Comparison of ENCODE assay signal across 1 cellular context in genomic region chr13:32041429-32041828, GRCh38.
TF ChIP-seq lines count a peak whose summit lies in the region.

No MANE protein-coding gene starts in this region.

TF ChIP-seq in HepG2, 621 proteins besides CTCF, POLR2A, EP300 and RAD21 (continued from another document):
- TF ChIP-seq THAP9 (CRISPR knock-in tag; IDR thresholded peaks at IDR 0.05; ENCODE audit: borderline replicate concordance) (no peak), THRA (CRISPR knock-in tag; IDR thresholded peaks at IDR 0.05; ENCODE audit: borderline replicate concordance) (no peak), REL (CRISPR knock-in tag; conservative IDR thresholded peaks at IDR 0.05) (no peak), DMTF1 (CRISPR knock-in tag; IDR thresholded peaks at IDR 0.05) (no peak), PRDM15 (CRISPR knock-in tag; IDR thresholded peaks at IDR 0.05) (no peak), TSC22D2 (CRISPR knock-in tag; IDR thresholded peaks at IDR 0.05; ENCODE audit: borderline replicate concordance) (no peak), ZNF562 (CRISPR knock-in tag; IDR thresholded peaks at IDR 0.05; ENCODE audit: borderline replicate concordance) (no peak), NR2F1 (CRISPR knock-in tag; IDR thresholded peaks at IDR 0.05) (no peak), ZNF740 (CRISPR knock-in tag; IDR thresholded peaks at IDR 0.05) (no peak)
